ENCODE assay signal across 25 cellular contexts in genomic region chr18:44626807-44627206, GRCh38. TPM values are rescaled to one million over a fixed set of nuclear protein-coding genes. Genes with fewer than 3 reads are reported as not detected.
DNase-seq lines count a peak whose midpoint lies in the region; ATAC-seq and TF ChIP-seq lines count a peak whose summit lies in the region.
"Had no signal": no experiment of that assay in that cellular context is flagged by ENCODE, and none has a peak within 500 bp of the region (broad histone marks: within the 10 kb centered on the region; RNA-seq: fewer than 3 reads in every experiment).

No MANE protein-coding gene starts in this region.

- H3K4me3 ChIP-seq in epithelial cell of esophagus (ENCODE audit: low read length) (no peak overlapping the region), mesodermal cell (ENCODE audit: extremely low read depth, insufficient read depth, low read length, poor library complexity, severe bottlenecking) (no peak overlapping the region)
- H3K4me3 ChIP-seq: adrenal gland, coronary artery, stomach, transverse colon had no signal

- peak; percentile 11 for DNase-seq in ELR (ENCODE audit: low read depth)
- peak; percentile 15 for DNase-seq in LHCN-M2 (ENCODE audit: low read depth)
- DNase-seq in epithelial cell of esophagus (ENCODE audit: low read depth) = peak; percentile 50
- no peak for DNase-seq in cortex of kidney (lab: John Stamatoyannopoulos, UW)
- no peak for DNase-seq in sciatic nerve (ENCODE audit: low spot score)
- no peak for DNase-seq in amniotic stem cell (lab: John Stamatoyannopoulos, UW)
- DNase-seq: activated CD4-positive, alpha-beta T cell treated with anti-CD3 and anti-CD28 coated beads, Interleukin-2, amount 10 ng/mL, durations not matched to agents 7 days and 5 days; activated naive CD4-positive, alpha-beta T cell; activated T-cell treated with anti-CD3 and anti-CD28 coated beads, Interleukin-2, amount 50 U/mL, for 48 hours; adrenal gland; CD4-positive, alpha-beta T cell; DMS 273 treated with DMSO at 0.1 percent for 48 hours; endodermal cell; GDM1; GOT3; NCI-H510A treated with DMSO at 0.1 percent for 48 hours; NK-92 treated with Interleukin-12 subunit alpha and Interleukin-12 subunit beta, amount 100 ng/mL, for 24 hours; posterior cingulate gyrus; stimulated activated CD8-positive, alpha-beta memory T cell treated with anti-CD3 and anti-CD28 coated beads, Interleukin-4, amount 100 ng/mL, for 48 hours; stomach; transverse colon; WERI-Rb-1 had no signal

- no peak for ATAC-seq in sciatic nerve
- ATAC-seq: Panc1 had no signal

- intact Hi-C loops in sciatic nerve (cut with DNase I) = no loop called here

- H3K4me1 ChIP-seq in mesodermal cell (ENCODE audit: control insufficient read depth, insufficient read depth, low read length, poor library complexity, severe bottlenecking) = peaks cover 10% of the 10 kb centered on the region
- H3K4me1 ChIP-seq: adrenal gland, stomach, transverse colon had no signal

- no peak for TF ChIP-seq CTCF in epithelial cell of esophagus (IDR thresholded peaks at IDR 0.05; ENCODE audit: insufficient read depth, low read depth, low read length, missing control alignments)

- H3K27ac ChIP-seq in mesodermal cell (ENCODE audit: low read depth, low read length, severe bottlenecking) = peak overlapping the region; percentile 62
- H3K27ac ChIP-seq: adrenal gland, coronary artery, stomach, transverse colon, WERI-Rb-1 had no signal

- WGBS in mesodermal cell (ENCODE audit: insufficient coverage in 2 of 2), 2 experiments = no CpG with 5 or more reads among the region's 2 CpGs

- H3K36me3 ChIP-seq in mesodermal cell (ENCODE audit: control insufficient read depth, insufficient read depth, low read length) = no peaks in the 10 kb centered on the region
- H3K36me3 ChIP-seq: adrenal gland, stomach, transverse colon, WERI-Rb-1 had no signal

- peaks cover 2% of the 10 kb centered on the region for H3K9me3 ChIP-seq in mesodermal cell (ENCODE audit: control insufficient read depth, low read length)
- H3K9me3 ChIP-seq: adrenal gland, stomach, transverse colon had no signal

RNA-seq across cellular contexts. Expression of gene SETBP1, which starts 53.9 kb away (rescaled TPM):
- 0.77 and 1.6 TPM in 2 replicates for total RNA-seq in LHCN-M2 (2014; rRNA removed)
- 0.32 TPM for polyA plus RNA-seq in LHCN-M2 (2012)
- 10.7 TPM for polyA plus RNA-seq in mesodermal cell (2013, experiment 1 of 2)
- 8.6 TPM for polyA plus RNA-seq in mesodermal cell (2013, experiment 2 of 2)
- total RNA-seq in sciatic nerve = 44.5 TPM

Comparison
In these comparisons a context has a peak if more than half of its experiments do, and no peak if none do; other contexts are left out.
1. DNase-seq: peak in ELR (single experiment), LHCN-M2 (single experiment) and epithelial cell of esophagus (single experiment); none in cortex of kidney (single experiment), sciatic nerve (single experiment) and amniotic stem cell (single experiment).
2. RNA of gene SETBP1, which starts 53.9 kb away (total RNA-seq): 44.5 TPM in sciatic nerve (single experiment); 0.77 to 1.6 TPM in LHCN-M2; every median in the first group is over 10 times any median in the second.